8 cellular contexts compared by ENCODE assay signal in the genomic region with DNA sequence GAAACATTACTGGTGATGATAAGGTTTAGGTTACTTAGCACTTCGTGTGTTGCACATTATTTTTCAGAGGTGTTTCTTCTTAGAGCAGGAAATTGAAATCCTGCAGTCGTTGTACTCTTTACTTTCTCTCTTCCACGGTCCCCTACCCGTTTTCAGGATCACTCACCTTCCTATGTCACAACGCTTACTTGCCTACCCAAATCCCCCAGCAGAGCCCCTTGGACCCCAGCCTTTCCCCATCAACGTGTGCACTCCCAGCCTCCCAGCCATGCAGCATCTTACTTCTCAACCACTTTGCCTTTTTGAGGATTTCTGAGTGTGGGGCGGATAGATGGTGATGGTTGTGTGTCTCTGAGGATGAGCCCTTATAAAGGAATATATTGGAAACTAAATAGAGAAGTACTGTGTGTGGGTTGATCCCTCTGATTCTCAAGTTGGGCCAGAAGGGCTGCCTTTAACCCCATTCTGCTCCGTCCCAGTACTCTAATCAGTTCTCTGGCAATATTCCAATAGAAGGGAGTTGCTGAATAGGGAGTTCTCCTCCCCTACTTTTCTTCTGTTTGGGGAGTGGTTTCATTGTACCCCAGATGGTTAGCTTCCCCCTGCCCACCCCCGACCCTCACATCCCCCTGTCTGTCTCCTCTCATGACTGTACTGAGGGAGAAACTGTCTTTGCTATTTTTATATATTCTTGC. TPM values are rescaled to one million over a fixed set of nuclear protein-coding genes. Genes with fewer than 3 reads are reported as not detected.
A peak's percentile ranks its signal among the peaks of the same experiment; 100 is the strongest.
DNase-seq lines count a peak whose midpoint lies in the region; ATAC-seq and TF ChIP-seq lines count a peak whose summit lies in the region.

No MANE protein-coding gene starts in this region.

- peak overlapping the region; percentile 86 for H3K27ac Mint-ChIP-seq in activated naive CD8-positive, alpha-beta T cell

- H3K36me3 Mint-ChIP-seq in activated naive CD8-positive, alpha-beta T cell: no peaks in the 10 kb centered on the region

- H3K4me3 Mint-ChIP-seq in activated naive CD8-positive, alpha-beta T cell: peak overlapping the region; percentile 81

- no peaks in the 10 kb centered on the region for H3K36me3 ChIP-seq in spleen

- 15% methylated on average over 9 of the region's 9 CpGs for WGBS in right cardiac atrium
- 26 to 51% (median 34%) methylated on average over 9 of the region's 9 CpGs for WGBS in spleen, 5 donors

- peaks cover 4% of the 10 kb centered on the region for H3K4me1 ChIP-seq in right cardiac atrium (ENCODE audit: control insufficient read depth, insufficient read depth, low read length)
- H3K4me1 ChIP-seq in spleen: peaks cover 0 to 8% (median 0%) of the 10 kb centered on the region in 6 donors

- no peaks in the 10 kb centered on the region for H3K27me3 Mint-ChIP-seq in activated naive CD8-positive, alpha-beta T cell

- DNase-seq in HEK293T (ENCODE audit: extremely low spot score) (peak; percentile 29), right cardiac atrium (no peak), spleen (no peak), NCI-H187 (lab: John Stamatoyannopoulos, UW) (no peak)

- peaks cover 46% of the 10 kb centered on the region for H3K4me1 Mint-ChIP-seq in activated naive CD8-positive, alpha-beta T cell (ENCODE audit: low read depth)

- H3K27me3 ChIP-seq in right cardiac atrium (ENCODE audit: control insufficient read depth, insufficient read depth) (no peaks in the 10 kb centered on the region), spleen (replicated peaks in 1 of 7) (peaks cover 0 to 34% (median 0%) of the 10 kb centered on the region in 7 donors)

- H3K9me3 ChIP-seq in right cardiac atrium (ENCODE audit: control insufficient read depth, low read length) (no peaks in the 10 kb centered on the region), spleen (no peaks in the 10 kb centered on the region)

- H3K9me3 Mint-ChIP-seq in activated naive CD8-positive, alpha-beta T cell (ENCODE audit: low read depth): no peaks in the 10 kb centered on the region

- POLR2A ChIA-PET in HEK293T (lab: Yijun Ruan, JAX): interaction anchor here (1.3 kb wide), 1 partner anchor 11 kb away, joined by 3 read pairs; no protein-coding TSS in a partner anchor

- H3K27ac ChIP-seq in right cardiac atrium (ENCODE audit: low read length) (peak overlapping the region; percentile 57), spleen (peak overlapping the region; percentile 66 to 87 (median 84))

- ATAC-seq in right cardiac atrium (peak; percentile 30 to 69), HG02852 (IDR thresholded peaks at IDR 0.05; ENCODE audit: unreplicated experiment) (no peak), HG03196 (IDR thresholded peaks at IDR 0.05; ENCODE audit: unreplicated experiment) (no peak), GM18867 (IDR thresholded peaks at IDR 0.05; ENCODE audit: unreplicated experiment) (no peak)

- intact Hi-C loops in right cardiac atrium (cut with DNase I): no loop called here
- intact Hi-C loops in spleen (cut with DNase I; ENCODE audit: low total_unique reads): no loop called here

- TF ChIP-seq POLR2A in spleen (IDR thresholded peaks at IDR 0.05): no peak

- H3K4me3 ChIP-seq in right cardiac atrium (ENCODE audit: low read length) (peak overlapping the region; percentile 52), spleen (peak overlapping the region in 5 of 8 donors; percentile 36 to 70 (median 39))

- CTCF ChIA-PET in HEK293T (lab: Yijun Ruan, JAX): no interaction called here

- TF ChIP-seq CTCF in spleen (IDR thresholded peaks at IDR 0.05 in 8 of 11, conservative IDR thresholded peaks at IDR 0.05 in 3 of 11): no peak

TF ChIP-seq in HEK293T, 16 proteins besides CTCF, POLR2A, EP300 and RAD21:
- TF ChIP-seq BHLHE40 (IDR thresholded peaks at IDR 0.05; ENCODE audit: borderline replicate concordance): no peak
- peak; percentile 38; the same call in 1 of the 2 replicates for TF ChIP-seq L3MBTL2 (conservative IDR thresholded peaks at IDR 0.05)

RNA-seq across cellular contexts. Expression of a gene that starts 1.6 kb away (rescaled TPM):
- total RNA-seq in right cardiac atrium (1 to 10 TPM; 5.0 to 6.4 (median 5.9) TPM), spleen (10 to 100 TPM in 6 of 7 donors, 1 to 10 TPM in 1; 9.1 to 11.9 (median 10.9) TPM)
- polyA plus RNA-seq in right cardiac atrium (0.79 TPM), spleen (1 to 10 TPM in 1 of 3 donors, under 1 TPM in 2; 0.50 to 1.9 (median 0.72) TPM)

RNA-seq across cellular contexts. Expression of a gene that starts 49.8 kb away (rescaled TPM):
- total RNA-seq in right cardiac atrium: not detected
- polyA plus RNA-seq in right cardiac atrium: not detected
- total RNA-seq in spleen: not detected
- under 1 TPM in 2 of 3 donors, not detected in 1; 0.03 to 0.06 TPM for polyA plus RNA-seq in spleen

RNA-seq across cellular contexts. Expression of a gene that starts 51.7 kb away (rescaled TPM):
- total RNA-seq in right cardiac atrium: 100 to 1,000 TPM in 1 of 4 donors, 10 to 100 TPM in 3; 52.6 to 129 (median 71.0) TPM
- polyA plus RNA-seq in right cardiac atrium: 104 TPM
- total RNA-seq in spleen: 100 to 1,000 TPM in 6 of 7 donors, 10 to 100 TPM in 1; 91.7 to 579 (median 316) TPM
- polyA plus RNA-seq in spleen: 100 to 1,000 TPM; 125 to 372 (median 195) TPM

Comparison
In these comparisons a context has a peak if more than half of its experiments do, and no peak if none do; other contexts are left out.
1. ATAC-seq: peak in right cardiac atrium (2 of 2); none in HG02852 (single experiment), HG03196 (single experiment) and GM18867 (single experiment).